In genomic region chr5:15702102-15702501, GRCh38 we compare ENCODE assay signal across 13 cellular contexts.
DNase-seq lines count a peak whose midpoint lies in the region; ATAC-seq and FAIRE-seq lines count a peak whose summit lies in the region.
"Had no signal": no experiment of that assay in that cellular context is flagged by ENCODE, and none has a peak within 500 bp of the region (broad histone marks: within the 10 kb centered on the region; RNA-seq: fewer than 3 reads in every experiment).

No MANE protein-coding gene starts in this region.

- ATAC-seq in HG03354 (IDR thresholded peaks at IDR 0.05; ENCODE audit: poor library complexity, severe bottlenecking, unreplicated experiment): no peak

- FAIRE-seq in RCC 7860 (lab: Jason Lieb, UNC): peak; percentile 89
- FAIRE-seq: D721Med had no signal

- peak; percentile 55 for DNase-seq in H4 (ENCODE audit: low spot score)
- DNase-seq in RCC 7860 (ENCODE audit: low spot score): peak; percentile 80
- DNase-seq in fibroblast of gingiva (ENCODE audit: low read depth): peak; percentile 75
- peak; percentile 13 for DNase-seq in renal cortical epithelial cell (ENCODE audit: low read depth)
- DNase-seq in epidermal melanocyte (ENCODE audit: insufficient read length, low spot score): no peak
- no peak for DNase-seq in NCI-H2227 (lab: John Stamatoyannopoulos, UW; ENCODE audit: unreplicated experiment)
- DNase-seq: activated CD4-positive, alpha-beta T cell treated with anti-CD3 and anti-CD28 coated beads for 4 hours; erythroblast; KBM-7; NCI-H2081; sigmoid colon had no signal

Comparison
In these comparisons a context has a peak if more than half of its experiments do, and no peak if none do; other contexts are left out.
1. DNase-seq: peak in H4 (single experiment), RCC 7860 (single experiment), fibroblast of gingiva (single experiment) and renal cortical epithelial cell (single experiment); none in epidermal melanocyte (single experiment) and NCI-H2227 (single experiment).